1 cellular context compared by ENCODE assay signal in genomic region chr17:42206153-42206612, GRCh38.
TF ChIP-seq lines count a peak whose summit lies in the region.
"Not testable (repeated sequence)": the region's sequence is repeated elsewhere in the genome, so short reads cannot be mapped to it uniquely, and the experiment has no call there.

No MANE protein-coding gene starts in this region.

TF ChIP-seq in K562, 482 proteins besides CTCF, POLR2A, EP300 and RAD21:
- TF ChIP-seq MEF2D (tag; conservative IDR thresholded peaks at IDR 0.05; ENCODE audit: low read depth) (peak; percentile 77), NR2C2 (tag; IDR thresholded peaks at IDR 0.05) (peak; percentile 72), NR2C1 (tag; IDR thresholded peaks at IDR 0.05) (peak; percentile 56; the same call in 1 of the 2 replicates), ZNF175 (CRISPR knock-in tag; IDR thresholded peaks at IDR 0.05; ENCODE audit: low read depth) (peak; percentile 47; the same call in 1 of the 2 replicates), POLR2H (tag; IDR thresholded peaks at IDR 0.05; ENCODE audit: low read depth) (peak; percentile 92), ZNF134 (CRISPR knock-in tag; conservative IDR thresholded peaks at IDR 0.05) (0 out of 2 replicates have a peak, but pooled peaks have one; percentile 19), ATF7 (IDR thresholded peaks at IDR 0.05) (peak; percentile 47; the same call in 1 of the 2 replicates), MEIS2 (IDR thresholded peaks at IDR 0.05; ENCODE audit: partially characterized antibody) (peak; percentile 64), CEBPB (tag; IDR thresholded peaks at IDR 0.05) (peak; percentile 60), JUND (IDR thresholded peaks at IDR 0.05; ENCODE audit: borderline replicate concordance, low read depth, low read length) (0 out of 2 replicates have a peak, but pooled peaks have one; percentile 40), SMARCA4 (IDR thresholded peaks at IDR 0.05) (peak; percentile 10; the same call in 1 of the 2 replicates), SMAD4 (CRISPR knock-in tag; conservative IDR thresholded peaks at IDR 0.05) (peak; percentile 71; the same call in 1 of the 2 replicates), ETV1 (tag; conservative IDR thresholded peaks at IDR 0.05; ENCODE audit: low read depth) (peak; percentile 72), ZBTB26 (CRISPR knock-in tag; IDR thresholded peaks at IDR 0.05) (0 out of 2 replicates have a peak, but pooled peaks have one; percentile 4), DMBX1 (CRISPR knock-in tag; IDR thresholded peaks at IDR 0.05; ENCODE audit: borderline replicate concordance) (peak; percentile 69), ZNF395 (CRISPR knock-in tag; IDR thresholded peaks at IDR 0.05) (peak; percentile 25; the same call in 1 of the 2 replicates), THRB (CRISPR knock-in tag; conservative IDR thresholded peaks at IDR 0.05) (0 out of 2 replicates have a peak, but pooled peaks have one; percentile 53), SOX6 (IDR thresholded peaks at IDR 0.05) (peak; percentile 76), CEBPG (CRISPR knock-in tag; IDR thresholded peaks at IDR 0.05) (peak; percentile 85), CEBPG (tag; conservative IDR thresholded peaks at IDR 0.05 in 1 of 2, IDR thresholded peaks at IDR 0.05 in 1 of 2) (peak; percentile 82 to 96), ATF3 (IDR thresholded peaks at IDR 0.05) (peak; percentile 90), OTX1 (CRISPR knock-in tag; IDR thresholded peaks at IDR 0.05) (0 out of 2 replicates have a peak, but pooled peaks have one; percentile 24), TCF3 (CRISPR knock-in tag; IDR thresholded peaks at IDR 0.05) (peak; percentile 35; the same call in 1 of the 2 replicates), GABPA (tag; conservative IDR thresholded peaks at IDR 0.05; ENCODE audit: low read depth) (peak; percentile 64), CXXC5 (CRISPR knock-in tag; IDR thresholded peaks at IDR 0.05) (0 out of 2 replicates have a peak, but pooled peaks have one; percentile 46), ZNF589 (CRISPR knock-in tag; IDR thresholded peaks at IDR 0.05; ENCODE audit: low read depth) (peak; percentile 90; the same call in 1 of the 2 replicates), TSHZ1 (CRISPR knock-in tag; IDR thresholded peaks at IDR 0.05) (0 out of 2 replicates have a peak, but pooled peaks have one; percentile 34), ZNF311 (CRISPR knock-in tag; IDR thresholded peaks at IDR 0.05) (peak; percentile 78), ATF4 (CRISPR knock-in tag; IDR thresholded peaks at IDR 0.05) (peak; percentile 86), MAZ (CRISPR knock-in tag; conservative IDR thresholded peaks at IDR 0.05 in 1 of 2, IDR thresholded peaks at IDR 0.05 in 1 of 2) (0 out of 4 replicates have a peak, but pooled peaks of 1 of the 2 experiments have one; percentile 31)
- TF ChIP-seq NR2C2 (CRISPR knock-in tag; IDR thresholded peaks at IDR 0.05); NR2C1 (IDR thresholded peaks at IDR 0.05); JUND (tag; IDR thresholded peaks at IDR 0.05; ENCODE audit: borderline replicate concordance, low read depth, low read length); ATF3 (CRISPR knock-in tag; conservative IDR thresholded peaks at IDR 0.05): not testable (repeated sequence)
